ENCODE assay signal across 1 cellular context in the genomic region with DNA sequence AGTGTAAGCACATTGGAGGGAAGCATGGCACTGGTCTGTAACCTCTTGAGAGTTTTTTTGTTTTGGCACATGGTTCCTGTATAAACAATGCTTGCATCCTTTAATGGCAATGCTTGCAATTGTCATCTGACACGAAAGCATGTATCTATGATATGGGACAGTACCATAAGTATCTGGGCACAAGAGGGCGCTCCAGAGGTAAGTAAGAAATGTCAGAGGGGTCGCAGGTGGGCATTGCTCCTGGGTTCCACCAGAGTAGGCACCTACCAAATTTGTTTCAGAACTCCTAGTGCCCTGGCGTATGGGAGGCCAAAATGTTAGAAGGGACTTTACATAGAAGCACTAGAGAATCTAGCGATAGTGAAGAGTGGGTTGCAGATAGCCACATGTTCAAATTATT.
TF ChIP-seq lines count a peak whose summit lies in the region.

No MANE protein-coding gene starts in this region.

TF ChIP-seq in HepG2, 621 proteins besides CTCF, POLR2A, EP300 and RAD21 (continued from another document):
- TF ChIP-seq, protein P1, sequence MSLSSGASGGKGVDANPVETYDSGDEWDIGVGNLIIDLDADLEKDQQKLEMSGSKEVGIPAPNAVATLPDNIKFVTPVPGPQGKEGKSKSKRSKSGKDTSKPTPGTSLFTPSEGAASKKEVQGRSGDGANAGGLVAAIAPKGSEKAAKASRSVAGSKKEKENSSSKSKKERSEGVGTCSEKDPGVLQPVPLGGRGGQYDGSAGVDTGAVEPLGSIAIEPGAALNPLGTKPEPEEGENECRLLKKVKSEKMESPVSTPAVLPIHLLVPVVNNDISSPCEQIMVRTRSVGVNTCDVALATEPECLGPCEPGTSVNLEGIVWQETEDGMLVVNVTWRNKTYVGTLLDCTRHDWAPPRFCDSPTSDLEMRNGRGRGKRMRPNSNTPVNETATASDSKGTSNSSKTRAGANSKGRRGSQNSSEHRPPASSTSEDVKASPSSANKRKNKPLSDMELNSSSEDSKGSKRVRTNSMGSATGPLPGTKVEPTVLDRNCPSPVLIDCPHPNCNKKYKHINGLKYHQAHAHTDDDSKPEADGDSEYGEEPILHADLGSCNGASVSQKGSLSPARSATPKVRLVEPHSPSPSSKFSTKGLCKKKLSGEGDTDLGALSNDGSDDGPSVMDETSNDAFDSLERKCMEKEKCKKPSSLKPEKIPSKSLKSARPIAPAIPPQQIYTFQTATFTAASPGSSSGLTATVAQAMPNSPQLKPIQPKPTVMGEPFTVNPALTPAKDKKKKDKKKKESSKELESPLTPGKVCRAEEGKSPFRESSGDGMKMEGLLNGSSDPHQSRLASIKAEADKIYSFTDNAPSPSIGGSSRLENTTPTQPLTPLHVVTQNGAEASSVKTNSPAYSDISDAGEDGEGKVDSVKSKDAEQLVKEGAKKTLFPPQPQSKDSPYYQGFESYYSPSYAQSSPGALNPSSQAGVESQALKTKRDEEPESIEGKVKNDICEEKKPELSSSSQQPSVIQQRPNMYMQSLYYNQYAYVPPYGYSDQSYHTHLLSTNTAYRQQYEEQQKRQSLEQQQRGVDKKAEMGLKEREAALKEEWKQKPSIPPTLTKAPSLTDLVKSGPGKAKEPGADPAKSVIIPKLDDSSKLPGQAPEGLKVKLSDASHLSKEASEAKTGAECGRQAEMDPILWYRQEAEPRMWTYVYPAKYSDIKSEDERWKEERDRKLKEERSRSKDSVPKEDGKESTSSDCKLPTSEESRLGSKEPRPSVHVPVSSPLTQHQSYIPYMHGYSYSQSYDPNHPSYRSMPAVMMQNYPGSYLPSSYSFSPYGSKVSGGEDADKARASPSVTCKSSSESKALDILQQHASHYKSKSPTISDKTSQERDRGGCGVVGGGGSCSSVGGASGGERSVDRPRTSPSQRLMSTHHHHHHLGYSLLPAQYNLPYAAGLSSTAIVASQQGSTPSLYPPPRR (CRISPR knock-in tag; IDR thresholded peaks at IDR 0.05; ENCODE audit: borderline replicate concordance), result no peak
- TF ChIP-seq, protein P2, sequence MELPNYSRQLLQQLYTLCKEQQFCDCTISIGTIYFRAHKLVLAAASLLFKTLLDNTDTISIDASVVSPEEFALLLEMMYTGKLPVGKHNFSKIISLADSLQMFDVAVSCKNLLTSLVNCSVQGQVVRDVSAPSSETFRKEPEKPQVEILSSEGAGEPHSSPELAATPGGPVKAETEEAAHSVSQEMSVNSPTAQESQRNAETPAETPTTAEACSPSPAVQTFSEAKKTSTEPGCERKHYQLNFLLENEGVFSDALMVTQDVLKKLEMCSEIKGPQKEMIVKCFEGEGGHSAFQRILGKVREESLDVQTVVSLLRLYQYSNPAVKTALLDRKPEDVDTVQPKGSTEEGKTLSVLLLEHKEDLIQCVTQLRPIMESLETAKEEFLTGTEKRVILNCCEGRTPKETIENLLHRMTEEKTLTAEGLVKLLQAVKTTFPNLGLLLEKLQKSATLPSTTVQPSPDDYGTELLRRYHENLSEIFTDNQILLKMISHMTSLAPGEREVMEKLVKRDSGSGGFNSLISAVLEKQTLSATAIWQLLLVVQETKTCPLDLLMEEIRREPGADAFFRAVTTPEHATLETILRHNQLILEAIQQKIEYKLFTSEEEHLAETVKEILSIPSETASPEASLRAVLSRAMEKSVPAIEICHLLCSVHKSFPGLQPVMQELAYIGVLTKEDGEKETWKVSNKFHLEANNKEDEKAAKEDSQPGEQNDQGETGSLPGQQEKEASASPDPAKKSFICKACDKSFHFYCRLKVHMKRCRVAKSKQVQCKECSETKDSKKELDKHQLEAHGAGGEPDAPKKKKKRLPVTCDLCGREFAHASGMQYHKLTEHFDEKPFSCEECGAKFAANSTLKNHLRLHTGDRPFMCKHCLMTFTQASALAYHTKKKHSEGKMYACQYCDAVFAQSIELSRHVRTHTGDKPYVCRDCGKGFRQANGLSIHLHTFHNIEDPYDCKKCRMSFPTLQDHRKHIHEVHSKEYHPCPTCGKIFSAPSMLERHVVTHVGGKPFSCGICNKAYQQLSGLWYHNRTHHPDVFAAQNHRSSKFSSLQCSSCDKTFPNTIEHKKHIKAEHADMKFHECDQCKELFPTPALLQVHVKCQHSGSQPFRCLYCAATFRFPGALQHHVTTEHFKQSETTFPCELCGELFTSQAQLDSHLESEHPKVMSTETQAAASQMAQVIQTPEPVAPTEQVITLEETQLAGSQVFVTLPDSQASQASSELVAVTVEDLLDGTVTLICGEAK (IDR thresholded peaks at IDR 0.05), result no peak
- TF ChIP-seq, protein P2 (CRISPR knock-in tag; IDR thresholded peaks at IDR 0.05), result no peak
- TF ChIP-seq SKI (IDR thresholded peaks at IDR 0.05; ENCODE audit: partially characterized antibody), result no peak
